Comparison of ENCODE assay signal across 20 cellular contexts in the genomic region with DNA sequence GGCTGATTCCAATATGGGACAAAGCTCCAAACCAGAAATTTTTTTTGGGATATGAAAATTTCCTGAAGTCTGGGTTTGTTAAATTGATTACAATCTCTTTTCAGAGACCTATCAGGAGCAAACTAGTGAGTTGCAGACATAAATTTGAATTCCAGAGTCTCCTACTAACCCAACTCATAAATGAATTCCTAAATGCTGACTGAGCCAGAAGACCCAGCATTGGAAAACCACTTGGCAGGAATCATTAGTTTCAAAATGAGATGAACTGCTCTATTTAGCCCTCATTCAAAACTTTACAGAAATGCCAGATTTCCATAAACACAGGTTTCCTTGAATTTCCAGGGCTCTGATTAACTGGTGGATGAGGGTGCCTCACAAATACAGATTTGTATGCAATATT.
DNase-seq lines count a peak whose midpoint lies in the region; ATAC-seq and TF ChIP-seq lines count a peak whose summit lies in the region.
"Had no signal": no experiment of that assay in that cellular context is flagged by ENCODE, and none has a peak within 500 bp of the region (broad histone marks: within the 10 kb centered on the region; RNA-seq: fewer than 3 reads in every experiment).

No MANE protein-coding gene starts in this region.

- H3K4me1 Mint-ChIP-seq in GM23338: no peaks in the 10 kb centered on the region
- H3K4me1 Mint-ChIP-seq: WTC11 had no signal

- intact Hi-C loops in psoas muscle (cut with DNase I): no loop called here

- H4K20me1 ChIP-seq in smooth muscle cell (ENCODE audit: low read depth) (no peaks in the 10 kb centered on the region), GM23338 (replicated peaks; ENCODE audit: insufficient read depth) (no peaks in the 10 kb centered on the region)

- H3K27me3 Mint-ChIP-seq in GM23338 (ENCODE audit: insufficient read depth, low read depth, poor library complexity): no peaks in the 10 kb centered on the region

- no peaks in the 10 kb centered on the region for H3K79me2 ChIP-seq in smooth muscle cell (ENCODE audit: low read depth)
- no peaks in the 10 kb centered on the region for H3K79me2 ChIP-seq in GM23338 (replicated peaks; ENCODE audit: insufficient read depth)

- H3K9me3 Mint-ChIP-seq in GM23338: no peaks in the 10 kb centered on the region
- H3K9me3 Mint-ChIP-seq: WTC11 had no signal

- H3K27ac ChIP-seq in smooth muscle cell (ENCODE audit: low read depth) (peak overlapping the region; percentile 81), GM23338 (ENCODE audit: low read depth) (no peak overlapping the region), psoas muscle (no peak overlapping the region)
- H3K27ac ChIP-seq: neutrophil, testis had no signal

- H3K36me3 ChIP-seq in smooth muscle cell (ENCODE audit: low read depth): no peaks in the 10 kb centered on the region
- H3K36me3 ChIP-seq in GM23338 (ENCODE audit: insufficient read depth): no peaks in the 10 kb centered on the region
- no peaks in the 10 kb centered on the region for H3K36me3 ChIP-seq in psoas muscle (ENCODE audit: insufficient read depth in 1 of 2, low read depth in 1 of 2)
- H3K36me3 ChIP-seq: neutrophil had no signal

- no peak overlapping the region for H3K27ac Mint-ChIP-seq in GM23338
- H3K27ac Mint-ChIP-seq: activated T-helper 2 cell treated with anti-CD3 and anti-CD28 coated beads, Interferon-gamma antibody, Interleukin-2, Interleukin-4, amounts not matched to agents 10 μg/mL and 5 μg/mL and 100 μg/mL, durations not matched to agents 14 hours and 24 hours and 36 hours; WTC11 had no signal

- H3K4me2 ChIP-seq in smooth muscle cell: peak overlapping the region; percentile 47
- H3K4me2 ChIP-seq in GM23338: no peak overlapping the region

- ATAC-seq in SK-N-SH treated with all-trans-retinoic acid at 6 μM for 48 hours (peak; percentile 84), GM18511 (IDR thresholded peaks at IDR 0.05; ENCODE audit: unreplicated experiment) (no peak), GM23338 (no peak), psoas muscle (no peak)
- ATAC-seq: sciatic nerve, WTC11 had no signal

- no peaks in the 10 kb centered on the region for H3K27me3 ChIP-seq in smooth muscle cell (ENCODE audit: low read depth)
- no peaks in the 10 kb centered on the region for H3K27me3 ChIP-seq in GM23338 (ENCODE audit: insufficient read depth)
- H3K27me3 ChIP-seq in psoas muscle (ENCODE audit: insufficient read depth in 3 of 3, low read length in 2 of 3): no peaks in the 10 kb centered on the region
- H3K27me3 ChIP-seq: neutrophil, testis had no signal

- H3K4me3 Mint-ChIP-seq in GM23338: no peak overlapping the region
- H3K4me3 Mint-ChIP-seq: WTC11 had no signal

- H3K4me1 ChIP-seq in smooth muscle cell (ENCODE audit: low read depth): no peaks in the 10 kb centered on the region
- H3K4me1 ChIP-seq in GM23338 (ENCODE audit: insufficient read depth): no peaks in the 10 kb centered on the region
- no peaks in the 10 kb centered on the region for H3K4me1 ChIP-seq in psoas muscle
- H3K4me1 ChIP-seq: testis had no signal

- H3K9me3 ChIP-seq in smooth muscle cell (replicated peaks; ENCODE audit: low read depth): no peaks in the 10 kb centered on the region
- no peaks in the 10 kb centered on the region for H3K9me3 ChIP-seq in psoas muscle
- H3K9me3 ChIP-seq: neutrophil, testis had no signal

- no peak for TF ChIP-seq CTCF in foreskin fibroblast (IDR thresholded peaks at IDR 0.05; ENCODE audit: low read depth, low read length)
- TF ChIP-seq CTCF in smooth muscle cell (IDR thresholded peaks at IDR 0.05; ENCODE audit: borderline replicate concordance, insufficient read depth, poor library complexity, severe bottlenecking): no peak
- TF ChIP-seq CTCF in GM23338 (conservative IDR thresholded peaks at IDR 0.05; ENCODE audit: low read depth in 2 of 2): no peak
- no peak for TF ChIP-seq CTCF in psoas muscle (IDR thresholded peaks at IDR 0.05)

- H3K36me3 Mint-ChIP-seq in GM23338 (ENCODE audit: low read depth): no peaks in the 10 kb centered on the region
- H3K36me3 Mint-ChIP-seq: WTC11 had no signal

- H2AFZ ChIP-seq in smooth muscle cell (ENCODE audit: low read depth) (no peak overlapping the region), GM23338 (no peak overlapping the region)

- peaks cover 25% of the 10 kb centered on the region for H3F3A ChIP-seq in smooth muscle cell (ENCODE audit: low read depth)
- H3F3A ChIP-seq in GM23338 (replicated peaks; ENCODE audit: low read depth): no peaks in the 10 kb centered on the region

- peak; percentile 88 for DNase-seq in EL
- DNase-seq in foreskin fibroblast: peak; percentile 61 to 81
- no peak for DNase-seq in smooth muscle cell (lab: John Stamatoyannopoulos, UW; ENCODE audit: unreplicated experiment)
- no peak for DNase-seq in NCI-H187 (lab: John Stamatoyannopoulos, UW)
- DNase-seq in GM23338 (ENCODE audit: low spot score): no peak
- DNase-seq in psoas muscle: no peak
- DNase-seq: amygdala; DND-41; hippocampal formation; kidney glomerular epithelial cell; NCI-H1092; stimulated activated CD4-positive, alpha-beta T cell treated with anti-CD3 and anti-CD28 coated beads, Interleukin-4, amount 100 ng/mL, for 1 hour; T-helper 1 cell; testis had no signal

- no peak overlapping the region for H3K9ac ChIP-seq in smooth muscle cell (ENCODE audit: low read depth)

- H3K9me2 ChIP-seq in GM23338 (ENCODE audit: insufficient read depth): no peaks in the 10 kb centered on the region; the same call in 1 of the 2 replicates

- no peak overlapping the region for H3K4me3 ChIP-seq in foreskin fibroblast (ENCODE audit: low read depth in 1 of 2, low read length in 2 of 2)
- no peak overlapping the region for H3K4me3 ChIP-seq in smooth muscle cell
- H3K4me3 ChIP-seq in GM23338: no peak overlapping the region
- no peak overlapping the region for H3K4me3 ChIP-seq in psoas muscle
- H3K4me3 ChIP-seq: testis had no signal

TF ChIP-seq in SK-N-SH treated with all-trans-retinoic acid at 6 μM for 48 hours, 23 proteins besides CTCF, POLR2A, EP300 and RAD21:
- TF ChIP-seq ZC3H10 (CRISPR knock-in tag; IDR thresholded peaks at IDR 0.05) (peak; percentile 93), ISL1 (CRISPR knock-in tag; IDR thresholded peaks at IDR 0.05) (no peak), POU6F1 (CRISPR knock-in tag; IDR thresholded peaks at IDR 0.05; ENCODE audit: borderline replicate concordance, low read depth) (peak; percentile 44; the same call in 1 of the 2 replicates), TOX (CRISPR knock-in tag; IDR thresholded peaks at IDR 0.05; ENCODE audit: borderline replicate concordance) (peak; percentile 95), PPARA (CRISPR knock-in tag; IDR thresholded peaks at IDR 0.05; ENCODE audit: borderline replicate concordance) (no peak), OSR1 (CRISPR knock-in tag; IDR thresholded peaks at IDR 0.05) (peak; percentile 86; the same call in 1 of the 2 replicates)
TF ChIP-seq in SK-N-SH treated with all-trans-retinoic acid at 6 μM for 48 hours: peak in this region for 4.

TF ChIP-seq in GM23338, 12 proteins besides CTCF, POLR2A, EP300 and RAD21 (continues in another document):
- no peak for TF ChIP-seq STAT1 (IDR thresholded peaks at IDR 0.05; ENCODE audit: unreplicated experiment)
- TF ChIP-seq NANOG (IDR thresholded peaks at IDR 0.05; ENCODE audit: borderline replicate concordance): no peak
- TF ChIP-seq, protein P1, sequence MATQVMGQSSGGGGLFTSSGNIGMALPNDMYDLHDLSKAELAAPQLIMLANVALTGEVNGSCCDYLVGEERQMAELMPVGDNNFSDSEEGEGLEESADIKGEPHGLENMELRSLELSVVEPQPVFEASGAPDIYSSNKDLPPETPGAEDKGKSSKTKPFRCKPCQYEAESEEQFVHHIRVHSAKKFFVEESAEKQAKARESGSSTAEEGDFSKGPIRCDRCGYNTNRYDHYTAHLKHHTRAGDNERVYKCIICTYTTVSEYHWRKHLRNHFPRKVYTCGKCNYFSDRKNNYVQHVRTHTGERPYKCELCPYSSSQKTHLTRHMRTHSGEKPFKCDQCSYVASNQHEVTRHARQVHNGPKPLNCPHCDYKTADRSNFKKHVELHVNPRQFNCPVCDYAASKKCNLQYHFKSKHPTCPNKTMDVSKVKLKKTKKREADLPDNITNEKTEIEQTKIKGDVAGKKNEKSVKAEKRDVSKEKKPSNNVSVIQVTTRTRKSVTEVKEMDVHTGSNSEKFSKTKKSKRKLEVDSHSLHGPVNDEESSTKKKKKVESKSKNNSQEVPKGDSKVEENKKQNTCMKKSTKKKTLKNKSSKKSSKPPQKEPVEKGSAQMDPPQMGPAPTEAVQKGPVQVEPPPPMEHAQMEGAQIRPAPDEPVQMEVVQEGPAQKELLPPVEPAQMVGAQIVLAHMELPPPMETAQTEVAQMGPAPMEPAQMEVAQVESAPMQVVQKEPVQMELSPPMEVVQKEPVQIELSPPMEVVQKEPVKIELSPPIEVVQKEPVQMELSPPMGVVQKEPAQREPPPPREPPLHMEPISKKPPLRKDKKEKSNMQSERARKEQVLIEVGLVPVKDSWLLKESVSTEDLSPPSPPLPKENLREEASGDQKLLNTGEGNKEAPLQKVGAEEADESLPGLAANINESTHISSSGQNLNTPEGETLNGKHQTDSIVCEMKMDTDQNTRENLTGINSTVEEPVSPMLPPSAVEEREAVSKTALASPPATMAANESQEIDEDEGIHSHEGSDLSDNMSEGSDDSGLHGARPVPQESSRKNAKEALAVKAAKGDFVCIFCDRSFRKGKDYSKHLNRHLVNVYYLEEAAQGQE (IDR thresholded peaks at IDR 0.05; ENCODE audit: unreplicated experiment): no peak

Comparison
In these comparisons a context has a peak if more than half of its experiments do, and no peak if none do; other contexts are left out.
1. DNase-seq: peak in EL (single experiment) and foreskin fibroblast (2 of 2); none in smooth muscle cell (single experiment), NCI-H187 (0 of 2), GM23338 (single experiment) and psoas muscle (0 of 2).